In genomic region chr9:96449844-96450612, GRCh38 we compare ENCODE assay signal across 8 cellular contexts. TPM values are rescaled to one million over a fixed set of nuclear protein-coding genes. Genes with fewer than 3 reads are reported as not detected.
DNase-seq lines count a peak whose midpoint lies in the region; ATAC-seq and TF ChIP-seq lines count a peak whose summit lies in the region.

Gene HABP4 (plus strand): TSS chr9:96450169. CDS start chr9:96450280, 111 bp downstream.

- no peaks in the 10 kb centered on the region for H3K36me3 ChIP-seq in kidney epithelial cell (ENCODE audit: control insufficient read depth, insufficient read depth, low read length)

- peaks cover 8% of the 10 kb centered on the region for H3K36me3 Mint-ChIP-seq in central memory CD8-positive, alpha-beta T cell (ENCODE audit: insufficient read depth)

- peak within 1 kb of the TSS; percentile 41 for H3K27ac Mint-ChIP-seq in central memory CD8-positive, alpha-beta T cell (ENCODE audit: low read depth)

- H3K27me3 ChIP-seq in kidney epithelial cell (ENCODE audit: control insufficient read depth, insufficient read depth, low read length), result no peaks in the 10 kb centered on the region

- peak; percentile 84 for DNase-seq in AG09319 (ENCODE audit: extremely low read depth, low read depth)
- peak; percentile 96 for DNase-seq in NCI-H345 treated with DMSO at 0.1 percent for 48 hours (lab: John Stamatoyannopoulos, UW; ENCODE audit: unreplicated experiment)
- peak; percentile 89 to 92 for DNase-seq in central memory CD8-positive, alpha-beta T cell (ENCODE audit: low spot score in 2 of 2)
- peak; percentile 61 for DNase-seq in kidney epithelial cell (ENCODE audit: low read depth)
- DNase-seq in stimulated activated CD4-positive, alpha-beta T cell treated with anti-CD3 and anti-CD28 coated beads, Interleukin-15, amount 100 ng/mL, for 24 hours, result peak; percentile 98

- peaks cover 24% of the 10 kb centered on the region for H3K4me1 Mint-ChIP-seq in central memory CD8-positive, alpha-beta T cell

- H3K4me3 Mint-ChIP-seq in central memory CD8-positive, alpha-beta T cell, result peak within 1 kb of the TSS; percentile 84

- no peaks in the 10 kb centered on the region for H3K9me3 Mint-ChIP-seq in central memory CD8-positive, alpha-beta T cell

- H3K4me3 ChIP-seq in kidney epithelial cell (ENCODE audit: low read depth, low read length), result peak within 1 kb of the TSS; percentile 94

- ATAC-seq in GM19035 (IDR thresholded peaks at IDR 0.05; ENCODE audit: unreplicated experiment) (peak; percentile 92), HG03342 (IDR thresholded peaks at IDR 0.05; ENCODE audit: unreplicated experiment) (peak; percentile 95)
- peak; percentile 95 to 99 for ATAC-seq in activated CD4-positive, CD25-positive, alpha-beta regulatory T cell treated with anti-CD3 and anti-CD28 coated beads, Interleukin-2, amount 50 U/mL, for 24 hours
- ATAC-seq in central memory CD8-positive, alpha-beta T cell (replicated peaks; ENCODE audit: extremely low read depth, poor library complexity, severe bottlenecking), result peak; percentile 94

- H3K27me3 Mint-ChIP-seq in central memory CD8-positive, alpha-beta T cell, result no peaks in the 10 kb centered on the region

- TF ChIP-seq CTCF in AG09319 (IDR thresholded peaks at IDR 0.05; ENCODE audit: low read depth, low read length) (no peak), kidney epithelial cell (IDR thresholded peaks at IDR 0.05; ENCODE audit: insufficient read depth, low read length, poor library complexity, severe bottlenecking) (no peak)

RNA-seq across cellular contexts. Expression of gene HABP4, which starts in this region (rescaled TPM):
- total RNA-seq in kidney epithelial cell, result 21.8 and 26.7 TPM in 2 replicates

Comparison
In these comparisons a context has a peak if more than half of its experiments do, and no peak if none do; other contexts are left out.
1. Peak in every context shown above with its lines: DNase-seq, ATAC-seq and H3K4me3 ChIP-seq.